In the genomic region with DNA sequence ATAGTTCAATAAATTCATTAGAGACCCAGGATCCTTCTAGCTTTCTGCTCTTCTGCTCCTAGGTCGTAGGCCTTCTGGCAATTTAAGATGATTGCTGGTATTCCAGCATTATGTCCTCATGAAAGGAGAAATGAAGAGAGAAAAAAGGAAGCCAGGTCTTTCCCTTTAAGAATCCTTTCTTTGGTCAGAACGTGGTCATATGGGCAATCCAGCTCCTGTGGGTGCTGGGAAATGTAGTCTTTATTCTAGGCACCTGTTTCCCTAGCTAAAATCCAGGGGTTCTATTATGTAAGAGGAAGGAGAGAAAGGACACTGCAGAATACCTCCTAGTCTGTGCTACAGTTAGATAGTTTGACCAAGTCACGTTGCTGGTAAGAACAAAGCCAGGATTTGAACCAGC, we compare ENCODE assay signal across 35 cellular contexts. TPM values are rescaled to one million over a fixed set of nuclear protein-coding genes. Genes with fewer than 3 reads are reported as not detected.
"Had no signal": no experiment of that assay in that cellular context is flagged by ENCODE, and none has a peak within 500 bp of the region (broad histone marks: within the 10 kb centered on the region; RNA-seq: fewer than 3 reads in every experiment).

No MANE protein-coding gene starts in this region.

- H3K9ac ChIP-seq: SK-N-SH had no signal

- H3K4me3 ChIP-seq: Peyer's patch, SJSA1 had no signal

- H3K27me3 ChIP-seq: brain microvascular endothelial cell, Peyer's patch, SJSA1 had no signal

- ATAC-seq: activated CD4-positive, alpha-beta T cell treated with anti-CD3 and anti-CD28 coated beads for 36 hours; activated CD4-positive, CD25-positive, alpha-beta regulatory T cell treated with anti-CD3 and anti-CD28 coated beads, Interleukin-2, amount 50 U/mL, for 24 hours; activated CD8-positive, alpha-beta T cell treated with anti-CD3 and anti-CD28 coated beads, Interleukin-2, amount 10 ng/mL, durations not matched to agents 7 days and 5 days; activated T-helper 17 cell treated with anti-CD3 and anti-CD28 coated beads, Interleukin-2, amount 50 U/mL, for 72 hours; PC-3 had no signal

- H3K4me1 ChIP-seq: Peyer's patch, SJSA1 had no signal

- FAIRE-seq: TTC549 had no signal

- H3K4me2 ChIP-seq: SK-N-SH had no signal

- DNase-seq: activated CD4-positive, alpha-beta T cell treated with anti-CD3 and anti-CD28 coated beads for 36 hours; activated CD4-positive, alpha-beta T cell treated with anti-CD3 and anti-CD28 coated beads, Interleukin-2, amount 10 ng/mL, durations not matched to agents 7 days and 5 days; activated CD4-positive, alpha-beta T cell treated with anti-CD3 and anti-CD28 coated beads, Interleukin-2, amount 50 U/mL, for 48 hours; activated CD8-positive, alpha-beta T cell treated with anti-CD3 and anti-CD28 coated beads, Interleukin-2, amount 10 ng/mL, durations not matched to agents 7 days and 5 days; activated effector memory CD4-positive, alpha-beta T cell treated with anti-CD3 and anti-CD28 coated beads, Interleukin-2, amount 50 U/mL, for 16 hours; activated naive CD4-positive, alpha-beta T cell; activated naive CD4-positive, alpha-beta T cell treated with anti-CD3 and anti-CD28 coated beads, Interleukin-2, amount 50 U/mL, for 16 hours; activated naive CD8-positive, alpha-beta T cell treated with anti-CD3 and anti-CD28 coated beads for 36 hours; activated T-cell treated with anti-CD3 and anti-CD28 coated beads for 4 hours; activated T-cell treated with anti-CD3 and anti-CD28 coated beads, Interleukin-2, amount 50 U/mL, for 48 hours; amniotic stem cell; aorta; brain microvascular endothelial cell; Karpas-422; NCI-H1092; NCI-H1436 treated with DMSO at 0.1 percent for 48 hours; NCI-H1694 treated with DMSO at 0.1 percent for 48 hours; NCI-H2029; NCI-H2107; NCI-H2171; NCI-H510A; NCI-H526; NCI-H748 treated with DMSO at 0.1 percent for 48 hours; NK-92 treated with Interleukin-12 subunit alpha and Interleukin-12 subunit beta, amount 100 ng/mL, for 24 hours; PC-3; Peyer's patch; RPMI8226; SHP77 treated with DMSO at 0.1 percent for 48 hours; SK-N-SH had no signal

- H3K36me3 ChIP-seq: brain microvascular endothelial cell, Peyer's patch, SJSA1 had no signal

- H3K9me3 ChIP-seq: Peyer's patch, SJSA1, SK-N-SH had no signal

- H3K27ac ChIP-seq: brain microvascular endothelial cell, Peyer's patch, SJSA1 had no signal

RNA-seq across cellular contexts. Expression of gene NR1I2, which starts 35.5 kb away (rescaled TPM):
- total RNA-seq: chondrocyte, MCF 10A had no signal

RNA-seq across cellular contexts. Expression of gene CFAP91, which starts 43.6 kb away (rescaled TPM):
- total RNA-seq: activated CD4-positive, alpha-beta T cell treated with anti-CD3 and anti-CD28 coated beads, Interleukin-2, amount 10 ng/mL, durations not matched to agents 7 days and 5 days; activated CD8-positive, alpha-beta T cell treated with anti-CD3 and anti-CD28 coated beads, Interleukin-2, amount 10 ng/mL, durations not matched to agents 7 days and 5 days; chondrocyte; MCF 10A had no signal
